Comparison of ENCODE assay signal across 19 cellular contexts in the genomic region with DNA sequence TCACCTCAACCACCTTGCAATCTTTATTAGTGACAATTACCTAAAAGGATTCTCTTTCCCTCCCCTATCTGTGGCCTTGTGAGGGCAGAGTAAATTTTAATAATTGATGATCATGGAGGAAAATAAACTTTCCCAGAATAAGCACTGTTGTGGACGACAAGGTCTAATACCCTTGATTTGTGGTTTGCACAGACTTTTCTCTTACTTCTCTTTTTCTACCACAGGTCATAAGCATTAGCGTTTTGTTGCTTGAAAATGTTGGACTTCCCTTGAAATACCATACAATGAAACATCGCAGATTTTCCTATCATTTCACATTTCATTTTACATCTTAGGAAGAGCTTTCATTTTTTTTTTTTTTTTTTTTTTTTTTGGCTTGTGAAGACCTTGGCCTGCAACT.
DNase-seq lines count a peak whose midpoint lies in the region; ATAC-seq and TF ChIP-seq lines count a peak whose summit lies in the region.
"Had no signal": no experiment of that assay in that cellular context is flagged by ENCODE, and none has a peak within 500 bp of the region (broad histone marks: within the 10 kb centered on the region; RNA-seq: fewer than 3 reads in every experiment).

No MANE protein-coding gene starts in this region.

- H3K36me3 ChIP-seq in colonic mucosa, result no peaks in the 10 kb centered on the region
- H3K36me3 ChIP-seq: transverse colon had no signal

- TF ChIP-seq CTCF in colonic mucosa (IDR thresholded peaks at IDR 0.05), result no peak

- no peak overlapping the region for H3K4me3 ChIP-seq in colonic mucosa
- H3K4me3 ChIP-seq: hepatocyte, smooth muscle cell, transverse colon had no signal

- H3K4me1 ChIP-seq in colonic mucosa, result no peaks in the 10 kb centered on the region
- H3K4me1 ChIP-seq: Caco-2 had no signal

- DNase-seq in Kasumi-1 (lab: John Stamatoyannopoulos, UW) (peak; percentile 58 to 68), SKM-1 treated with dmso at 0.1 percent for 144 hours (lab: John Stamatoyannopoulos, UW; ENCODE audit: unreplicated experiment) (peak; percentile 45), colonic mucosa (no peak), NCI-H526 (lab: John Stamatoyannopoulos, UW) (no peak), cardiac septum (ENCODE audit: low spot score) (no peak)
- DNase-seq: activated CD8-positive, alpha-beta T cell treated with anti-CD3 and anti-CD28 coated beads, Interleukin-2, amount 10 ng/mL, durations not matched to agents 7 days and 5 days; activated naive CD4-positive, alpha-beta T cell treated with anti-CD3 and anti-CD28 coated beads for 36 hours; activated T-cell treated with anti-CD3 and anti-CD28 coated beads, Interleukin-2, amount 50 U/mL, for 4 hours; amygdala; Caco-2; NCI-H146; NCI-H774; stimulated activated CD4-positive, alpha-beta T cell treated with anti-CD3 and anti-CD28 coated beads, Interleukin-4, amount 100 ng/mL, for 24 hours; stimulated activated naive CD8-positive, alpha-beta T cell treated with anti-CD3 and anti-CD28 coated beads, Interleukin-15, amount 100 ng/mL, for 72 hours; transverse colon had no signal

- no peaks in the 10 kb centered on the region for H3K27me3 ChIP-seq in colonic mucosa
- H3K27me3 ChIP-seq: hepatocyte, transverse colon had no signal

- no peaks in the 10 kb centered on the region for H3K9me3 ChIP-seq in colonic mucosa
- H3K9me3 ChIP-seq: Caco-2, transverse colon had no signal

- H3K9ac ChIP-seq in colonic mucosa (ENCODE audit: low read depth in 2 of 2, low read length in 2 of 2), result no peak overlapping the region

- intact Hi-C loops in colonic mucosa (cut with DNase I) (no loop called here), cardiac septum (cut with DNase I) (no loop called here)

- no peak overlapping the region for H3K27ac ChIP-seq in colonic mucosa
- H3K27ac ChIP-seq: hepatocyte, transverse colon had no signal

- ATAC-seq in GM21447 (IDR thresholded peaks at IDR 0.05; ENCODE audit: unreplicated experiment) (peak; percentile 38), HG03097 (IDR thresholded peaks at IDR 0.05; ENCODE audit: low FRiP score, unreplicated experiment) (no peak)
- ATAC-seq: activated CD8-positive, alpha-beta T cell treated with anti-CD3 and anti-CD28 coated beads, Interleukin-2, amount 10 ng/mL, durations not matched to agents 7 days and 5 days; activated T-cell treated with anti-CD3 and anti-CD28 coated beads, Interleukin-2, amount 50 U/mL, for 4 hours; stimulated activated naive CD8-positive, alpha-beta T cell treated with anti-CD3 and anti-CD28 coated beads, Interleukin-15, amount 100 ng/mL, for 72 hours had no signal

Comparison
In these comparisons a context has a peak if more than half of its experiments do, and no peak if none do; other contexts are left out.
1. DNase-seq: peak in Kasumi-1 (2 of 2) and SKM-1 treated with dmso at 0.1 percent for 144 hours (single experiment); none in colonic mucosa (single experiment), NCI-H526 (0 of 2) and cardiac septum (single experiment).